In the genomic region with DNA sequence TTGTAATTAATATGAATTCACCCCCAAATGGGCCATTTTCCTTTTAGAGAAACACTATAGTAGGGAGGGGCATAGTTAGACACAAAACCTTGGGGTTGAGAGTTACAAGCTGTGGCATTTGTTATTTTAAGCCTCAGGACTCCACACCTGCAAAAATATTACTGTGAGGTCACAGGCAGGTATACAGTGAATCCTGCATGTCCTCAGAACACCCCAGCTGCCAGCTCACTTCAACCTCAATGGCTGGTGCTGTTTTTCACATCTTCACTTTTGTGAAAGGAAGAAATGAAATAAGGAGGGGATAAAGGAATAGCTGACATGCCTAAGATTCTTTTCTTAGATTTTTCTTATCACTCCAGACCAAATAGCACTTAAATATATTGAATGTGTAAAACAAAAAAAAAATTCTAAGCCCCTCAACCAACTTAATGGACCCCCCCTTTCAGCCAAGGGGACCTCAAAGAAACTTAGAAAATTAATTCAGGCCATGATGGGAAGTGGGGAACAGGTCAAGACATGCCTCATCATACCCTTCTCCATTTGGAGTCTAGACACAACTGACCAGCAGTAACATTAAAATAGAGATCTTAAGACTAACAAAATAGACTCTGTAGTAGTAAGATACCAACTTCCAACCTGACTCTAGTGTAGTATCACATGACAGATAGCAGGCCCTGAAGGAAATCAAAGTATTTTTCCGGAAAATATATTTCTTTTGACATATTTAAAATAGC, we compare ENCODE assay signal across 1 cellular context.
TF ChIP-seq lines count a peak whose summit lies in the region.

No MANE protein-coding gene starts in this region.

TF ChIP-seq in GM23338, 12 proteins besides CTCF, POLR2A, EP300 and RAD21:
- TF ChIP-seq NANOG (IDR thresholded peaks at IDR 0.05; ENCODE audit: borderline replicate concordance) (0 out of 2 replicates have a peak, but pooled peaks have one; percentile 5), CREB1 (CRISPR knock-in tag; IDR thresholded peaks at IDR 0.05; ENCODE audit: low read depth) (no peak; the same call in 1 of the 2 replicates)
TF ChIP-seq in GM23338: peak in this region for 1.
